ENCODE assay signal across 22 cellular contexts in genomic region chr3:71722693-71723092, GRCh38. TPM values are rescaled to one million over a fixed set of nuclear protein-coding genes. Genes with fewer than 3 reads are reported as not detected.
DNase-seq lines count a peak whose midpoint lies in the region; ATAC-seq and TF ChIP-seq lines count a peak whose summit lies in the region.
"Had no signal": no experiment of that assay in that cellular context is flagged by ENCODE, and none has a peak within 500 bp of the region (broad histone marks: within the 10 kb centered on the region; RNA-seq: fewer than 3 reads in every experiment).

No MANE protein-coding gene starts in this region.

- in situ Hi-C loops in G401 (cut with HindIII; ENCODE audit: low sequenced_read_pairs): no loop called here

- POLR2A ChIA-PET in activated CD4-positive, alpha-beta T cell treated with anti-CD3 and anti-CD28 coated beads, Interleukin-2, amount 10 ng/mL, durations not matched to agents 7 days and 5 days (lab: Charles Lee): no interaction called here

- CTCF ChIA-PET in activated CD4-positive, alpha-beta T cell treated with anti-CD3 and anti-CD28 coated beads, Interleukin-2, amount 10 ng/mL, durations not matched to agents 7 days and 5 days (lab: Charles Lee): interaction anchor here (1.2 kb wide), 1 partner anchor 21 kb away, joined by 3 read pairs; no protein-coding TSS in a partner anchor

- peaks cover 66% of the 10 kb centered on the region for H3K4me1 Mint-ChIP-seq in activated CD4-positive, alpha-beta T cell treated with anti-CD3 and anti-CD28 coated beads, Interleukin-2, amount 10 ng/mL, durations not matched to agents 7 days and 5 days
- H3K4me1 Mint-ChIP-seq in activated naive CD8-positive, alpha-beta T cell (ENCODE audit: low read depth): peaks cover 79% of the 10 kb centered on the region
- peaks cover 14% of the 10 kb centered on the region for H3K4me1 Mint-ChIP-seq in nephron

- peak overlapping the region; percentile 86 for H3K4me3 Mint-ChIP-seq in activated CD4-positive, alpha-beta T cell treated with anti-CD3 and anti-CD28 coated beads, Interleukin-2, amount 10 ng/mL, durations not matched to agents 7 days and 5 days
- H3K4me3 Mint-ChIP-seq in activated naive CD8-positive, alpha-beta T cell: peak overlapping the region; percentile 97
- peak overlapping the region; percentile 31 to 68 (median 44) for H3K4me3 Mint-ChIP-seq in nephron

- H3K27ac Mint-ChIP-seq in activated CD4-positive, alpha-beta T cell treated with anti-CD3 and anti-CD28 coated beads, Interleukin-2, amount 10 ng/mL, durations not matched to agents 7 days and 5 days: peak overlapping the region; percentile 95
- peak overlapping the region; percentile 100 for H3K27ac Mint-ChIP-seq in activated naive CD8-positive, alpha-beta T cell
- no peak overlapping the region for H3K27ac Mint-ChIP-seq in nephron

- peaks cover 61% of the 10 kb centered on the region for H3K36me3 Mint-ChIP-seq in activated CD4-positive, alpha-beta T cell treated with anti-CD3 and anti-CD28 coated beads, Interleukin-2, amount 10 ng/mL, durations not matched to agents 7 days and 5 days (ENCODE audit: low read depth)
- H3K36me3 Mint-ChIP-seq in activated naive CD8-positive, alpha-beta T cell: peaks cover 4% of the 10 kb centered on the region
- H3K36me3 Mint-ChIP-seq in nephron (ENCODE audit: low read depth): no peaks in the 10 kb centered on the region

- no peaks in the 10 kb centered on the region for H3K27me3 Mint-ChIP-seq in activated CD4-positive, alpha-beta T cell treated with anti-CD3 and anti-CD28 coated beads, Interleukin-2, amount 10 ng/mL, durations not matched to agents 7 days and 5 days
- no peaks in the 10 kb centered on the region for H3K27me3 Mint-ChIP-seq in activated naive CD8-positive, alpha-beta T cell
- peaks cover 48% of the 10 kb centered on the region for H3K27me3 Mint-ChIP-seq in nephron (ENCODE audit: low read depth)

- no peaks in the 10 kb centered on the region for H3K9me3 Mint-ChIP-seq in activated CD4-positive, alpha-beta T cell treated with anti-CD3 and anti-CD28 coated beads, Interleukin-2, amount 10 ng/mL, durations not matched to agents 7 days and 5 days
- H3K9me3 Mint-ChIP-seq in activated naive CD8-positive, alpha-beta T cell (ENCODE audit: low read depth): no peaks in the 10 kb centered on the region
- no peaks in the 10 kb centered on the region for H3K9me3 Mint-ChIP-seq in nephron

- DNase-seq in activated CD4-positive, alpha-beta T cell treated with anti-CD3 and anti-CD28 coated beads, Interleukin-2, amount 10 ng/mL, durations not matched to agents 7 days and 5 days: no peak
- DNase-seq in activated CD4-positive, alpha-beta T cell treated with anti-CD3 and anti-CD28 coated beads for 4 hours: no peak
- DNase-seq in G401 (ENCODE audit: low spot score): peak; percentile 14
- DNase-seq in epidermal melanocyte (ENCODE audit: insufficient read length, low spot score): no peak
- no peak for DNase-seq in NOMO-1 treated with dmso at 0.1 percent for 144 hours (lab: John Stamatoyannopoulos, UW; ENCODE audit: unreplicated experiment)
- DNase-seq: activated CD4-positive, CD25-positive, alpha-beta regulatory T cell; amniotic stem cell; dermis blood vessel endothelial cell; DMS 273 treated with DMSO at 0.1 percent for 48 hours; foreskin fibroblast; NCI-H1105 treated with DMSO at 0.1 percent for 48 hours; NCI-H2081 treated with DMSO at 0.1 percent for 48 hours; occipital lobe; retina; stimulated activated CD4-positive, alpha-beta T cell treated with anti-CD3 and anti-CD28 coated beads, Interleukin-4, amount 100 ng/mL, for 4 hours; T-helper 9 cell; uterus had no signal

- no peak for TF ChIP-seq CTCF in nephron (IDR thresholded peaks at IDR 0.05; ENCODE audit: unreplicated experiment in 3 of 3)

- ATAC-seq in HG02623 (IDR thresholded peaks at IDR 0.05; ENCODE audit: unreplicated experiment): no peak
- ATAC-seq: A549 had no signal

RNA-seq across cellular contexts. Expression of gene EIF4E3, which starts 2.5 kb away (rescaled TPM):
- 10 to 100 TPM; 83.9 to 90.4 TPM for total RNA-seq in activated CD4-positive, alpha-beta T cell treated with anti-CD3 and anti-CD28 coated beads, Interleukin-2, amount 10 ng/mL, durations not matched to agents 7 days and 5 days
- total RNA-seq in G401 (2014; rRNA removed; shearing (Covaris generic)): not detected in 2 replicates

RNA-seq across cellular contexts. Expression of gene GPR27, which starts 31.0 kb away (rescaled TPM):
- total RNA-seq in activated CD4-positive, alpha-beta T cell treated with anti-CD3 and anti-CD28 coated beads, Interleukin-2, amount 10 ng/mL, durations not matched to agents 7 days and 5 days: 1 to 10 TPM; 1.0 to 1.2 TPM
- 0.31 TPM in 1 of 2 replicates, not detected in the other for total RNA-seq in G401 (2014; rRNA removed; shearing (Covaris generic))
- total RNA-seq: dermis blood vessel endothelial cell, LHCN-M2 had no signal

Comparison
In these comparisons a context has a peak if more than half of its experiments do, and no peak if none do; other contexts are left out.
1. H3K27ac Mint-ChIP-seq: peak in activated CD4-positive, alpha-beta T cell treated with anti-CD3 and anti-CD28 coated beads, Interleukin-2, amount 10 ng/mL, durations not matched to agents 7 days and 5 days (single experiment) and activated naive CD8-positive, alpha-beta T cell (single experiment); none in nephron (0 of 3).
2. H3K4me3 Mint-ChIP-seq: peak in every context shown above with its lines; median percentile 97 in activated naive CD8-positive, alpha-beta T cell; 86 in activated CD4-positive, alpha-beta T cell treated with anti-CD3 and anti-CD28 coated beads, Interleukin-2, amount 10 ng/mL, durations not matched to agents 7 days and 5 days; 44 in nephron.
3. RNA of gene EIF4E3, which starts 2.5 kb away (total RNA-seq): 83.9 to 90.4 TPM in activated CD4-positive, alpha-beta T cell treated with anti-CD3 and anti-CD28 coated beads, Interleukin-2, amount 10 ng/mL, durations not matched to agents 7 days and 5 days; not detected in G401; every median in the first group is over 10 times any median in the second.